ENCODE assay signal across 25 cellular contexts in genomic region chr3:94001825-94002495, GRCh38. TPM values are rescaled to one million over a fixed set of nuclear protein-coding genes. Genes with fewer than 3 reads are reported as not detected.
"Had no signal": no experiment of that assay in that cellular context is flagged by ENCODE, and none has a peak within 500 bp of the region (broad histone marks: within the 10 kb centered on the region; RNA-seq: fewer than 3 reads in every experiment).

No MANE protein-coding gene starts in this region.

- H3K36me3 Mint-ChIP-seq: WTC11 had no signal

- H3K4me3 Mint-ChIP-seq: activated CD8-positive, alpha-beta memory T cell treated with anti-CD3 and anti-CD28 coated beads, Interleukin-2, amount 10 ng/mL, durations not matched to agents 7 days and 5 days; activated naive CD8-positive, alpha-beta T cell treated with anti-CD3 and anti-CD28 coated beads, Interleukin-2, amount 50 U/mL, for 24 hours; activated T-cell treated with anti-CD3 and anti-CD28 coated beads, Interleukin-2, amount 50 U/mL, for 24 hours; activated T-helper 1 cell treated with anti-CD3 and anti-CD28 coated beads, Interleukin-12 subunit alpha, Interleukin-12 subunit beta, Interleukin-2, Interleukin-4 antibody, amounts not matched to agents 30 ng/mL and 10 ng/mL and 1 ng/mL, durations not matched to agents 14 hours and 24 hours and 36 hours; T-helper 17 cell; WTC11 had no signal

- H3K9me3 Mint-ChIP-seq: activated naive CD4-positive, alpha-beta T cell treated with anti-CD3 and anti-CD28 coated beads, Interleukin-2, amount 50 U/mL, for 72 hours; activated naive CD8-positive, alpha-beta T cell treated with anti-CD3 and anti-CD28 coated beads, Interleukin-2, amount 50 U/mL, for 24 hours; activated T-cell treated with anti-CD3 and anti-CD28 coated beads, Interleukin-2, amount 50 U/mL, for 24 hours; activated T-helper 1 cell treated with anti-CD3 and anti-CD28 coated beads, Interleukin-12 subunit alpha, Interleukin-12 subunit beta, Interleukin-2, Interleukin-4 antibody, amounts not matched to agents 30 ng/mL and 10 ng/mL and 1 ng/mL, durations not matched to agents 14 hours and 24 hours and 36 hours; WTC11 had no signal

- H3K9me3 ChIP-seq: ascending aorta, body of pancreas had no signal

- H3K27ac Mint-ChIP-seq: activated CD8-positive, alpha-beta memory T cell treated with anti-CD3 and anti-CD28 coated beads, Interleukin-2, amount 10 ng/mL, durations not matched to agents 7 days and 5 days; activated naive CD4-positive, alpha-beta T cell treated with anti-CD3 and anti-CD28 coated beads, Interleukin-2, amount 50 U/mL, for 72 hours; activated naive CD8-positive, alpha-beta T cell treated with anti-CD3 and anti-CD28 coated beads, Interleukin-2, amount 50 U/mL, for 24 hours; activated T-helper 1 cell treated with anti-CD3 and anti-CD28 coated beads, Interleukin-12 subunit alpha, Interleukin-12 subunit beta, Interleukin-2, Interleukin-4 antibody, amounts not matched to agents 30 ng/mL and 10 ng/mL and 1 ng/mL, durations not matched to agents 14 hours and 24 hours and 36 hours; WTC11 had no signal

- H3K4me3 ChIP-seq: ascending aorta, body of pancreas had no signal

- ATAC-seq: activated CD8-positive, alpha-beta memory T cell treated with anti-CD3 and anti-CD28 coated beads, Interleukin-2, amount 10 ng/mL, durations not matched to agents 7 days and 5 days; activated naive CD8-positive, alpha-beta T cell treated with anti-CD3 and anti-CD28 coated beads, Interleukin-2, amount 50 U/mL, for 24 hours; body of pancreas; PC-3; T-helper 17 cell; WTC11 had no signal

- H3K4me1 Mint-ChIP-seq: WTC11 had no signal

- H3K27ac ChIP-seq: body of pancreas had no signal

- H3K27me3 ChIP-seq: ascending aorta, body of pancreas had no signal

- H3K27me3 Mint-ChIP-seq: activated CD8-positive, alpha-beta memory T cell treated with anti-CD3 and anti-CD28 coated beads, Interleukin-2, amount 10 ng/mL, durations not matched to agents 7 days and 5 days; activated naive CD8-positive, alpha-beta T cell treated with anti-CD3 and anti-CD28 coated beads, Interleukin-2, amount 50 U/mL, for 24 hours; activated T-cell treated with anti-CD3 and anti-CD28 coated beads, Interleukin-2, amount 50 U/mL, for 24 hours; T-helper 17 cell had no signal

- DNase-seq: activated CD4-positive, alpha-beta T cell treated with anti-CD3 and anti-CD28 coated beads for 48 hours; activated CD4-positive, alpha-beta T cell treated with anti-CD3 and anti-CD28 coated beads, Interleukin-2, amount 50 U/mL, for 48 hours; activated CD4-positive, CD25-positive, alpha-beta regulatory T cell treated with anti-CD3 and anti-CD28 coated beads, Interleukin-2, amount 50 U/mL, for 72 hours; activated CD8-positive, alpha-beta memory T cell treated with anti-CD3 and anti-CD28 coated beads, Interleukin-2, amount 10 ng/mL, durations not matched to agents 7 days and 5 days; activated effector memory CD4-positive, alpha-beta T cell treated with Interleukin-2 at 50 U/mL for 16 hours; activated naive CD4-positive, alpha-beta T cell treated with Interleukin-2 at 50 U/mL for 16 hours; activated naive CD8-positive, alpha-beta T cell treated with anti-CD3 and anti-CD28 coated beads, Interleukin-2, amount 50 U/mL, for 24 hours; activated T-cell treated with anti-CD3 and anti-CD28 coated beads, Interleukin-2, amount 50 U/mL, for 24 hours; amniotic stem cell; body of pancreas; MM.1S; NCI-H1436 treated with DMSO at 0.1 percent for 48 hours; NCI-H187; NCI-H2081; NCI-H510A treated with DMSO at 0.1 percent for 48 hours; NCI-H69; PC-3; SHP77; T-helper 17 cell; T-helper 9 cell had no signal

RNA-seq across cellular contexts. Expression of gene STX19, which starts 26.4 kb away (rescaled TPM):
- total RNA-seq: activated CD8-positive, alpha-beta memory T cell treated with anti-CD3 and anti-CD28 coated beads, Interleukin-2, amount 10 ng/mL, durations not matched to agents 7 days and 5 days; activated naive CD4-positive, alpha-beta T cell treated with anti-CD3 and anti-CD28 coated beads, Interleukin-2, amount 50 U/mL, for 72 hours; activated T-helper 1 cell treated with anti-CD3 and anti-CD28 coated beads, Interleukin-12 subunit alpha, Interleukin-12 subunit beta, Interleukin-2, Interleukin-4 antibody, amounts not matched to agents 30 ng/mL and 10 ng/mL and 1 ng/mL, durations not matched to agents 14 hours and 24 hours and 36 hours; ascending aorta; PC-3; SK-MEL-5; T-helper 17 cell; WTC11 had no signal
